1 cellular context compared by ENCODE assay signal in the genomic region with DNA sequence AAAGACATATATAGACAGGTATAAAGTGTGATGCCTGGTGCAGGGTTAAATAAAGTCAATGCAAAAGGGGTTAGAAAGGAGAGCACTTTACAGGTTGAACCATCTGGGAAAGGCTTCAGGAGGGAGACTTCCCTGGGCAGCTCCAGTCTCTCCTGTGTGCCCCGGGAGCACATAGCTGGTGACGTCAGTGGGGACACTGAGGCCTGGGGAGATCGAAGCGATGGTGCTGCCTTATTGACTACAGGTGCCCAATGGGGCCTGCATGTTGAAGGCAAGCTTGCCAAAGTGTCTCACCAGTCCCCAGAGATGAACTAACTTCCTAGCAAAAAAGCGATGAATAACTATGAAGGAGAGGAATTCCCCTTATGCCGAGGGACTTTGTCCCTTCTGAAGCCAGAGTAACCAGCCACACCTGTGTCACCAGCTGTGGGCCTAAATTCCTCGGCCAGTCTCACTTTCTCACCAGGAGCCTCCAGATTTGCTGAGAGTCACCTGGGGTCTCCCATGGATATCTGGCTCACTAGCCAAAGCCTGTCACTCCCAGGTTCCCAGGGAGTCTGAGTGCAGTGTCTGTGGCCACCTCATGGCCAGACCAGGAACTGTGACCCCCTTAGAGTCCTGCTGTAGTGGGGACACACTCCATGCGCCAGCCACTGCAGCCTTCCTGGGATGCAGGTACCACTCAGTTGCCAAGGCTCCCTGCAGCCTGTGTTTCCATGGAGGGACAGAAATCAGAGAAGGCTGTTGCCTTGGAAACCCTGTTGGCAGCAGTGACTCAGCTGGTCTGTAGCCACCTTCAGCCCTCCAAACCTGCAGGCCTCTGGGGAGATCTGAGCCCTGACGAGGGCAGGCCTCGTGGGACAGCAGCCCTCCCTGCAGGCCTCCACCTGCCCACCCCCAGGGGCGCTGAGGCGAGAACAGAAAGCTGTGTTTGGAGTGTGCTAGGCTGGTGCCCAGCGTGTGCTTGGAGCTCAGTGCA.
TF ChIP-seq lines count a peak whose summit lies in the region.

No MANE protein-coding gene starts in this region.

TF ChIP-seq in SK-N-SH treated with all-trans-retinoic acid at 6 μM for 48 hours, 23 proteins besides CTCF, POLR2A, EP300 and RAD21 (continued from another document):
- TF ChIP-seq TSHZ2 (CRISPR knock-in tag; IDR thresholded peaks at IDR 0.05) (no peak), ISL1 (CRISPR knock-in tag; IDR thresholded peaks at IDR 0.05) (no peak), TCF4 (CRISPR knock-in tag; IDR thresholded peaks at IDR 0.05; ENCODE audit: borderline replicate concordance) (no peak), ZNF70 (CRISPR knock-in tag; IDR thresholded peaks at IDR 0.05) (no peak), SNAI2 (CRISPR knock-in tag; IDR thresholded peaks at IDR 0.05) (no peak), PPARA (CRISPR knock-in tag; IDR thresholded peaks at IDR 0.05; ENCODE audit: borderline replicate concordance) (no peak), ZNF8 (CRISPR knock-in tag; IDR thresholded peaks at IDR 0.05) (no peak)
- TF ChIP-seq, protein P1, sequence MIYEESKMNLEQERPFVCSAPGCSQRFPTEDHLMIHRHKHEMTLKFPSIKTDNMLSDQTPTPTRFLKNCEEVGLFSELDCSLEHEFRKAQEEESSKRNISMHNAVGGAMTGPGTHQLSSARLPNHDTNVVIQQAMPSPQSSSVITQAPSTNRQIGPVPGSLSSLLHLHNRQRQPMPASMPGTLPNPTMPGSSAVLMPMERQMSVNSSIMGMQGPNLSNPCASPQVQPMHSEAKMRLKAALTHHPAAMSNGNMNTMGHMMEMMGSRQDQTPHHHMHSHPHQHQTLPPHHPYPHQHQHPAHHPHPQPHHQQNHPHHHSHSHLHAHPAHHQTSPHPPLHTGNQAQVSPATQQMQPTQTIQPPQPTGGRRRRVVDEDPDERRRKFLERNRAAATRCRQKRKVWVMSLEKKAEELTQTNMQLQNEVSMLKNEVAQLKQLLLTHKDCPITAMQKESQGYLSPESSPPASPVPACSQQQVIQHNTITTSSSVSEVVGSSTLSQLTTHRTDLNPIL (CRISPR knock-in tag; IDR thresholded peaks at IDR 0.05; ENCODE audit: low read depth) = no peak
